Comparison of ENCODE assay signal across 8 cellular contexts in the genomic region with DNA sequence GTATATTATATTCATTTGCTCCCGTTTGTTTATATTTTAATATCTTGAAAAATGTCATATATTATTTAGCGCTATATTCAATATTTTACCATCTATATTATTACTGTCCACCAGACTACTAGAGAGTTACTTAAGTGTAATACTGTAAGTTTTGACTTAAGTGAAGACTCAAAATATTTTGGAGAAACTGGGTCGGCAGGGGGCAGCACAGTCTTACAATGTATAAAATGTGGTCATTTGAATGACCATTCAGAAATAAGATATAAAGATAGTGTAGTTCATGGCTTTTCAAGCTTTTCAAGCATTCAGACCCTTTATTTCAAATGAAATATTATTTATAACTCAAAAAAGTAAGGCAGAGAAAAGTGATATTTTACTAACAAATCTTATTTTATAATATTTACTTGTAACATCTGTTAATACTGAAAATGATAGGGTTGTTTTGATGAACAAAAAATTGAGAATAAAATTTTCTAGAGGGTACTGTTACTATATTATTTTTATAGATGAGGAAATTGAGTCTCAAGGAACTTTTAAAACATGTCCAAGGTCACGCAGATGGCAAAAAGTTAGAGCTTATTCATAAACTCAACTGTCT.
DNase-seq lines count a peak whose midpoint lies in the region; FAIRE-seq and TF ChIP-seq lines count a peak whose summit lies in the region.
"Had no signal": no experiment of that assay in that cellular context is flagged by ENCODE, and none has a peak within 500 bp of the region (broad histone marks: within the 10 kb centered on the region; RNA-seq: fewer than 3 reads in every experiment).

No MANE protein-coding gene starts in this region.

- H3K4me2 ChIP-seq in keratinocyte (ENCODE audit: control insufficient read depth, extremely low read depth, insufficient read depth, low read depth, low read length) = no peak overlapping the region

- CTCF ChIA-PET in MCF 10A (lab: Yijun Ruan, JAX) = interaction anchor here (0.6 to 8.5 kb wide), 60 partner anchors 9 to 1118 kb away, joined by 3 to 291 read pairs (median 4); no protein-coding TSS in a partner anchor

- DNase-seq in GM06990 (ENCODE audit: extremely low read depth, insufficient read length) (no peak), LoVo (ENCODE audit: low spot score) (peak; percentile 63), SKM-1 (lab: John Stamatoyannopoulos, UW; ENCODE audit: unreplicated experiment) (peak; percentile 62), MCF 10A (ENCODE audit: unreplicated experiment) (peak; percentile 89), keratinocyte (ENCODE audit: low read depth, low spot score) (peak; percentile 9), GOT3 (lab: John Stamatoyannopoulos, UW) (no peak)
- DNase-seq in stimulated activated CD4-positive, alpha-beta T cell treated with anti-CD3 and anti-CD28 coated beads, Interleukin-2, amount 100 ng/mL, for 4 hours (ENCODE audit: low read depth) = peak; percentile 6

- H3K9me3 ChIP-seq in keratinocyte (ENCODE audit: control insufficient read depth, low read depth, low read length) = no peaks in the 10 kb centered on the region

- no peaks in the 10 kb centered on the region for H3K9me3 Mint-ChIP-seq in MCF 10A (ENCODE audit: unreplicated experiment)
- H3K9me3 Mint-ChIP-seq: activated naive CD4-positive, alpha-beta T cell treated with anti-CD3 and anti-CD28 coated beads, Interleukin-2, amount 50 U/mL, for 72 hours had no signal

- no peak overlapping the region for H2AFZ ChIP-seq in keratinocyte (ENCODE audit: control insufficient read depth, low read length)

- dilution Hi-C loops in keratinocyte (cut with MboI; ENCODE audit: extremely low pct_ligation_motif_present, low sequenced_read_pairs) = loop anchor here (25.0 kb wide), 1 partner anchor 194 kb away; a partner anchor contains a TSS

- no peaks in the 10 kb centered on the region for H3K79me2 ChIP-seq in keratinocyte (ENCODE audit: control insufficient read depth, insufficient read depth, low read length)

- H3K27me3 Mint-ChIP-seq in MCF 10A (ENCODE audit: insufficient read depth, unreplicated experiment) = peaks cover 32% of the 10 kb centered on the region

- H3K36me3 Mint-ChIP-seq in MCF 10A (ENCODE audit: insufficient read depth, unreplicated experiment) = no peaks in the 10 kb centered on the region
- H3K36me3 Mint-ChIP-seq: activated naive CD4-positive, alpha-beta T cell treated with anti-CD3 and anti-CD28 coated beads, Interleukin-2, amount 50 U/mL, for 72 hours had no signal

- POLR2A ChIA-PET in MCF 10A (lab: Yijun Ruan, JAX) = interaction anchor here (0.6 to 1.9 kb wide), 6 partner anchors 14 to 231 kb away, joined by 3 to 9 read pairs (median 4); no protein-coding TSS in a partner anchor

- FAIRE-seq in keratinocyte (lab: Jason Lieb, UNC) = no peak

- H3K4me3 ChIP-seq in GM06990 (replicated peaks; ENCODE audit: low read depth, low read length) = no peak overlapping the region
- H3K4me3 ChIP-seq in keratinocyte (ENCODE audit: control insufficient read depth in 2 of 3, extremely low read depth in 1 of 3, insufficient read depth in 2 of 3, low read depth in 1 of 3, low read length in 3 of 3) = no peak overlapping the region

- TF ChIP-seq CTCF in GM06990 (IDR thresholded peaks at IDR 0.05; ENCODE audit: insufficient read depth, low read length, poor library complexity, severe bottlenecking) (peak; percentile 57), MCF 10A (IDR thresholded peaks at IDR 0.05; ENCODE audit: unreplicated experiment) (peak; percentile 91), keratinocyte (optimal IDR thresholded peaks at IDR 0.05 in 1 of 3, IDR thresholded peaks at IDR 0.05 in 1 of 3, conservative IDR thresholded peaks at IDR 0.05 in 1 of 3; ENCODE audit: extremely low read depth in 1 of 3, insufficient read depth in 2 of 3, low read length in 3 of 3) (peak in 2 of 3 experiments; percentile 30 to 45)

- no peak overlapping the region for H3K27ac Mint-ChIP-seq in MCF 10A (ENCODE audit: low read depth, unreplicated experiment)
- H3K27ac Mint-ChIP-seq: activated naive CD4-positive, alpha-beta T cell treated with anti-CD3 and anti-CD28 coated beads, Interleukin-2, amount 50 U/mL, for 72 hours had no signal

- peaks cover 7% of the 10 kb centered on the region for H3K4me1 ChIP-seq in keratinocyte (ENCODE audit: control insufficient read depth, extremely low read depth, insufficient read depth, low read length)

- no peak overlapping the region for H3K4me3 Mint-ChIP-seq in MCF 10A (ENCODE audit: unreplicated experiment)

- BruUV-seq in MCF 10A (replicated peaks; lab: Mats Ljungman, UMichigan) = no TSS peak

- H3K4me1 Mint-ChIP-seq in MCF 10A (ENCODE audit: insufficient read depth, unreplicated experiment) = no peaks in the 10 kb centered on the region

- H3K9me1 ChIP-seq in keratinocyte (ENCODE audit: control insufficient read depth, extremely low read depth, insufficient read depth, low read length) = no peaks in the 10 kb centered on the region

- no peak overlapping the region for H3K9ac ChIP-seq in keratinocyte (ENCODE audit: control insufficient read depth, extremely low read depth, insufficient read depth, low read length)

- H3K27me3 ChIP-seq in GM06990 (replicated peaks; ENCODE audit: control insufficient read depth, insufficient read depth, low read length) = no peaks in the 10 kb centered on the region
- H3K27me3 ChIP-seq in keratinocyte (ENCODE audit: control insufficient read depth, extremely low read depth, insufficient read depth, low read length) = no peaks in the 10 kb centered on the region

- H3K27ac ChIP-seq in keratinocyte (ENCODE audit: control insufficient read depth, insufficient read depth, low read length) = no peak overlapping the region

- no peaks in the 10 kb centered on the region for H3K36me3 ChIP-seq in GM06990 (ENCODE audit: control insufficient read depth, insufficient read depth, low read length)
- no peaks in the 10 kb centered on the region for H3K36me3 ChIP-seq in keratinocyte (ENCODE audit: control insufficient read depth in 2 of 2, extremely low read depth in 1 of 2, insufficient read depth in 2 of 2, low read length in 2 of 2)

- intact Hi-C loops in MCF 10A (cut with micrococcal nuclease) = loop anchor here (1.0 to 10.0 kb wide), 7 partner anchors 91 to 991 kb away; a partner anchor contains a TSS

- H4K20me1 ChIP-seq in keratinocyte (ENCODE audit: control insufficient read depth, extremely low read depth, insufficient read depth, low read length) = no peaks in the 10 kb centered on the region

Comparison
In these comparisons a context has a peak if more than half of its experiments do, and no peak if none do; other contexts are left out.
1. DNase-seq: peak in LoVo (single experiment), SKM-1 (single experiment), MCF 10A (single experiment), keratinocyte (single experiment) and stimulated activated CD4-positive, alpha-beta T cell treated with anti-CD3 and anti-CD28 coated beads, Interleukin-2, amount 100 ng/mL, for 4 hours (single experiment); none in GM06990 (single experiment) and GOT3 (single experiment).
2. CTCF ChIP-seq: peak in every context shown above with its lines; median percentile 91 in MCF 10A; 57 in GM06990; 38 in keratinocyte.